ENCODE assay signal across 25 cellular contexts in genomic region chr21:39523930-39524329, GRCh38.
"Had no signal": no experiment of that assay in that cellular context is flagged by ENCODE, and none has a peak within 500 bp of the region (broad histone marks: within the 10 kb centered on the region; RNA-seq: fewer than 3 reads in every experiment).

No MANE protein-coding gene starts in this region.

- H3K27me3 ChIP-seq: breast epithelium, esophagus muscularis mucosa, tibial nerve had no signal

- H3K36me3 ChIP-seq: breast epithelium, spleen, suprapubic skin, tibial nerve had no signal

- H3K4me3 Mint-ChIP-seq: activated CD4-positive, alpha-beta memory T cell treated with anti-CD3 and anti-CD28 coated beads, Interleukin-2, amount 10 ng/mL, durations not matched to agents 7 days and 5 days; activated CD4-positive, alpha-beta T cell treated with anti-CD3 and anti-CD28 coated beads, Interleukin-2, amount 10 ng/mL, durations not matched to agents 7 days and 5 days; activated naive CD8-positive, alpha-beta T cell treated with anti-CD3 and anti-CD28 coated beads, Interleukin-2, amount 50 U/mL, for 24 hours; activated T-cell treated with anti-CD3 and anti-CD28 coated beads, Interleukin-2, amount 50 U/mL, for 4 hours; activated T-helper 17 cell treated with anti-CD3 and anti-CD28 coated beads, Interleukin-2, amount 50 U/mL, for 72 hours; naive thymus-derived CD8-positive, alpha-beta T cell; T-helper 17 cell had no signal

- H3K27ac Mint-ChIP-seq: activated CD4-positive, alpha-beta memory T cell treated with anti-CD3 and anti-CD28 coated beads, Interleukin-2, amount 10 ng/mL, durations not matched to agents 7 days and 5 days; activated CD4-positive, alpha-beta T cell treated with anti-CD3 and anti-CD28 coated beads, Interleukin-2, amount 10 ng/mL, durations not matched to agents 7 days and 5 days; activated naive CD8-positive, alpha-beta T cell treated with anti-CD3 and anti-CD28 coated beads, Interleukin-2, amount 50 U/mL, for 24 hours; activated T-helper 17 cell treated with anti-CD3 and anti-CD28 coated beads, Interleukin-2, amount 50 U/mL, for 72 hours; T-helper 17 cell had no signal

- H3K4me1 Mint-ChIP-seq: activated CD4-positive, alpha-beta memory T cell treated with anti-CD3 and anti-CD28 coated beads, Interleukin-2, amount 10 ng/mL, durations not matched to agents 7 days and 5 days; activated CD4-positive, alpha-beta T cell treated with anti-CD3 and anti-CD28 coated beads, Interleukin-2, amount 10 ng/mL, durations not matched to agents 7 days and 5 days; activated naive CD8-positive, alpha-beta T cell treated with anti-CD3 and anti-CD28 coated beads, Interleukin-2, amount 50 U/mL, for 24 hours; activated T-helper 17 cell treated with anti-CD3 and anti-CD28 coated beads, Interleukin-2, amount 50 U/mL, for 72 hours; naive thymus-derived CD8-positive, alpha-beta T cell had no signal

- H3K27me3 Mint-ChIP-seq: activated CD4-positive, alpha-beta T cell treated with anti-CD3 and anti-CD28 coated beads, Interleukin-2, amount 10 ng/mL, durations not matched to agents 7 days and 5 days had no signal

- H3K4me3 ChIP-seq: breast epithelium, esophagus muscularis mucosa, spleen, suprapubic skin, tibial nerve had no signal

- DNase-seq: activated CD4-positive, alpha-beta memory T cell treated with anti-CD3 and anti-CD28 coated beads, Interleukin-2, amount 10 ng/mL, durations not matched to agents 7 days and 5 days; activated CD4-positive, alpha-beta T cell treated with anti-CD3 and anti-CD28 coated beads for 1 hour; activated CD4-positive, alpha-beta T cell treated with anti-CD3 and anti-CD28 coated beads, Interleukin-2, amount 10 ng/mL, durations not matched to agents 7 days and 5 days; activated gamma-delta T cell treated with Interleukin-2 at 50 U/mL for 16 hours; activated naive CD4-positive, alpha-beta T cell treated with anti-CD3 and anti-CD28 coated beads, Interleukin-2, amount 50 U/mL, for 16 hours; activated naive CD8-positive, alpha-beta T cell treated with anti-CD3 and anti-CD28 coated beads, Interleukin-2, amount 50 U/mL, for 24 hours; activated T-cell treated with anti-CD3 and anti-CD28 coated beads, Interleukin-2, amount 50 U/mL, for 4 hours; central memory CD4-positive, alpha-beta T cell; dermis blood vessel endothelial cell; effector CD4-positive, alpha-beta T cell; foreskin keratinocyte; midbrain; naive thymus-derived CD8-positive, alpha-beta T cell; posterior cingulate gyrus; spleen; stimulated activated naive CD4-positive, alpha-beta T cell; T-helper 17 cell; T1000 had no signal

- FAIRE-seq: colon, islet of Langerhans had no signal

- H3K9me3 ChIP-seq: breast epithelium, esophagus muscularis mucosa, spleen, suprapubic skin, tibial nerve had no signal

- H3K9me3 Mint-ChIP-seq: activated CD4-positive, alpha-beta memory T cell treated with anti-CD3 and anti-CD28 coated beads, Interleukin-2, amount 10 ng/mL, durations not matched to agents 7 days and 5 days; activated CD4-positive, alpha-beta T cell treated with anti-CD3 and anti-CD28 coated beads, Interleukin-2, amount 10 ng/mL, durations not matched to agents 7 days and 5 days; activated naive CD8-positive, alpha-beta T cell treated with anti-CD3 and anti-CD28 coated beads, Interleukin-2, amount 50 U/mL, for 24 hours; activated T-cell treated with anti-CD3 and anti-CD28 coated beads, Interleukin-2, amount 50 U/mL, for 4 hours; activated T-helper 17 cell treated with anti-CD3 and anti-CD28 coated beads, Interleukin-2, amount 50 U/mL, for 72 hours; naive thymus-derived CD8-positive, alpha-beta T cell had no signal

- H3K4me1 ChIP-seq: breast epithelium, foreskin keratinocyte had no signal

- H3K27ac ChIP-seq: breast epithelium, esophagus muscularis mucosa, foreskin keratinocyte, spleen, suprapubic skin, tibial nerve had no signal

- ATAC-seq: activated T-cell treated with anti-CD3 and anti-CD28 coated beads, Interleukin-2, amount 50 U/mL, for 4 hours; activated T-helper 17 cell treated with anti-CD3 and anti-CD28 coated beads, Interleukin-2, amount 50 U/mL, for 72 hours; foreskin keratinocyte; naive thymus-derived CD8-positive, alpha-beta T cell; T-helper 17 cell had no signal

- H3K36me3 Mint-ChIP-seq: naive thymus-derived CD8-positive, alpha-beta T cell had no signal
